Comparison of ENCODE assay signal across 10 cellular contexts in the genomic region with DNA sequence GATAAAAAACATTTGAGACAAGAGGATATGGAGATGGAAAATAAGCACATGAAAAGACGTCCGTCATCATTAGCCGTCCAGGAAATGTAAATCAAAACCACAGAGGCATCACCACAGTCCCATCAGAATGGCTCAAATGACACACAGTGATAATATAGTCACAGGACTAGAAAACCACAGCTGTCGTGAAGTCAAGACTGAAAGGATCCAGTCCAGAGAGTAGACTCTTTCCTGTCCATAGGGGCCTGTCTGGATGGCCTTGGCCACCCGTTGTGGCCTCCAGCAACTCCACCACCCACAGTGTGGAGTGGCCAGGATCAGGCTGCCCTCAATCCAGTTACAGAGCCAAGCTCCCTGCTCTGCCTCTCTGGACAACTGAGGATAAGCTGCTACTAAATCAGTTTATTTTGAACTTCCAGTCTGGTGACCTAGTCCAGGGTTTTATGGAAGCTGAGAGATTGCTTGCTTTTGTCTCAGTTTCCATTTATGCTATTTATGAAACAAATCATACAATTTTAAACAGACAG.
A peak's percentile ranks its signal among the peaks of the same experiment; 100 is the strongest.
DNase-seq lines count a peak whose midpoint lies in the region; ATAC-seq, FAIRE-seq and TF ChIP-seq lines count a peak whose summit lies in the region.
"Had no signal": no experiment of that assay in that cellular context is flagged by ENCODE, and none has a peak within 500 bp of the region (broad histone marks: within the 10 kb centered on the region; RNA-seq: fewer than 3 reads in every experiment).

No MANE protein-coding gene starts in this region.

- intact Hi-C loops in heart right ventricle (cut with DNase I) = no loop called here

- no peaks in the 10 kb centered on the region for H3K9me3 ChIP-seq in heart right ventricle
- H3K9me3 ChIP-seq: right lobe of liver had no signal

- 62 to 65% methylated on average over 5 of the region's 5 CpGs for WGBS in heart right ventricle, 2 donors

- peak overlapping the region in 1 of 10 donors; percentile 39 for H3K27ac ChIP-seq in heart right ventricle
- H3K27ac ChIP-seq: right lobe of liver had no signal

- H3K36me3 ChIP-seq in heart right ventricle = no peaks in the 10 kb centered on the region
- H3K36me3 ChIP-seq: right lobe of liver had no signal

- TF ChIP-seq CTCF in choroid plexus epithelial cell (conservative IDR thresholded peaks at IDR 0.05; ENCODE audit: low read depth, low read length) = no peak
- TF ChIP-seq CTCF in heart right ventricle (IDR thresholded peaks at IDR 0.05) = no peak

- H3K27me3 ChIP-seq in heart right ventricle = no peaks in the 10 kb centered on the region
- H3K27me3 ChIP-seq: right lobe of liver had no signal

- peak; percentile 90 for FAIRE-seq in GM18507 (lab: Jason Lieb, UNC)
- no peak for FAIRE-seq in urothelium cell line (lab: Jason Lieb, UNC)
- FAIRE-seq: colon had no signal

- ATAC-seq in GM21515 (IDR thresholded peaks at IDR 0.05; ENCODE audit: unreplicated experiment) = peak; percentile 95
- ATAC-seq in HG03565 (IDR thresholded peaks at IDR 0.05; ENCODE audit: unreplicated experiment) = peak; percentile 98
- no peak for ATAC-seq in heart right ventricle

- peaks cover 0 to 15% (median 0%) of the 10 kb centered on the region in 9 donors for H3K4me1 ChIP-seq in heart right ventricle
- H3K4me1 ChIP-seq: right lobe of liver had no signal

- DNase-seq in GM18507 (ENCODE audit: extremely low spot score, insufficient read length, low read depth) (peak; percentile 54), choroid plexus epithelial cell (ENCODE audit: low read depth) (peak; percentile 41), urothelium cell line (ENCODE audit: low spot score) (no peak), superior temporal gyrus (ENCODE audit: extremely low spot score) (no peak), heart right ventricle (no peak), activated gamma-delta T cell treated with Interleukin-2 at 50 U/mL for 16 hours (no peak)

- H3K4me3 ChIP-seq in choroid plexus epithelial cell (ENCODE audit: low read depth, low read length) = no peak overlapping the region
- no peak overlapping the region for H3K4me3 ChIP-seq in heart right ventricle
- H3K4me3 ChIP-seq: right lobe of liver had no signal

Comparison
In these comparisons a context has a peak if more than half of its experiments do, and no peak if none do; other contexts are left out.
1. DNase-seq: peak in GM18507 (single experiment) and choroid plexus epithelial cell (single experiment); none in urothelium cell line (single experiment), superior temporal gyrus (single experiment), heart right ventricle (0 of 2) and activated gamma-delta T cell treated with Interleukin-2 at 50 U/mL for 16 hours (single experiment).
2. ATAC-seq: peak in GM21515 (single experiment) and HG03565 (single experiment); none in heart right ventricle (0 of 8).